ENCODE assay signal across 10 cellular contexts in genomic region chr2:9914384-9915065, GRCh38. TPM values are rescaled to one million over a fixed set of nuclear protein-coding genes. Genes with fewer than 3 reads are reported as not detected.
DNase-seq lines count a peak whose midpoint lies in the region; ATAC-seq and TF ChIP-seq lines count a peak whose summit lies in the region.
"Had no signal": no experiment of that assay in that cellular context is flagged by ENCODE, and none has a peak within 500 bp of the region (broad histone marks: within the 10 kb centered on the region; RNA-seq: fewer than 3 reads in every experiment).

No MANE protein-coding gene starts in this region.

- no peaks in the 10 kb centered on the region for H3K9me3 Mint-ChIP-seq in stimulated activated memory B cell treated with anti-CD40 and anti-IgM and Interleukin-4, amounts not matched to agents 10 μg/mL and 1 μg/mL and 100 μg/mL, for 72 hours

- peaks cover 49% of the 10 kb centered on the region for H3K36me3 Mint-ChIP-seq in stimulated activated memory B cell treated with anti-CD40 and anti-IgM and Interleukin-4, amounts not matched to agents 10 μg/mL and 1 μg/mL and 100 μg/mL, for 72 hours

- peak in 2 of 3 experiments; percentile 9 to 20 for DNase-seq in activated CD8-positive, alpha-beta memory T cell treated with anti-CD3 and anti-CD28 coated beads for 48 hours (ENCODE audit: low read depth in 2 of 3, low spot score in 2 of 3)
- no peak for DNase-seq in activated CD8-positive, alpha-beta memory T cell treated with anti-CD3 and anti-CD28 coated beads, Interleukin-2, amount 50 U/mL, for 4 hours
- DNase-seq in RPMI7951 (ENCODE audit: low read depth) (peak; percentile 88), esophagus squamous epithelium (lab: John Stamatoyannopoulos, UW) (no peak), heart right ventricle (no peak), retina (no peak)

- peaks cover 0 to 11% (median 3%) of the 10 kb centered on the region in 3 donors for H3K4me1 ChIP-seq in esophagus squamous epithelium
- H3K4me1 ChIP-seq in heart right ventricle: peaks cover 0 to 10% (median 5%) of the 10 kb centered on the region in 9 donors

- peaks cover 7% of the 10 kb centered on the region for H3K4me1 Mint-ChIP-seq in stimulated activated memory B cell treated with anti-CD40 and anti-IgM and Interleukin-4, amounts not matched to agents 10 μg/mL and 1 μg/mL and 100 μg/mL, for 72 hours
- H3K4me1 Mint-ChIP-seq: B cell had no signal

- H3K27me3 ChIP-seq in esophagus squamous epithelium (no peaks in the 10 kb centered on the region), heart right ventricle (no peaks in the 10 kb centered on the region)

- H3K4me3 ChIP-seq in esophagus squamous epithelium (no peak overlapping the region), heart right ventricle (no peak overlapping the region)
- H3K4me3 ChIP-seq: thoracic aorta had no signal

- H3K27ac ChIP-seq in esophagus squamous epithelium (peak overlapping the region in 3 of 4 donors; percentile 32 to 64 (median 50)), heart right ventricle (no peak overlapping the region)
- H3K27ac ChIP-seq: thoracic aorta had no signal

- no peak for TF ChIP-seq POLR2A in esophagus squamous epithelium (IDR thresholded peaks at IDR 0.05)

- H3K27me3 Mint-ChIP-seq in stimulated activated memory B cell treated with anti-CD40 and anti-IgM and Interleukin-4, amounts not matched to agents 10 μg/mL and 1 μg/mL and 100 μg/mL, for 72 hours: no peaks in the 10 kb centered on the region
- H3K27me3 Mint-ChIP-seq: B cell had no signal

- H3K36me3 ChIP-seq in esophagus squamous epithelium (peaks cover 0 to 73% (median 11%) of the 10 kb centered on the region in 3 donors), heart right ventricle (peaks cover 0 to 73% (median 12%) of the 10 kb centered on the region in 9 donors)
- H3K36me3 ChIP-seq: thoracic aorta had no signal

- TF ChIP-seq CTCF in esophagus squamous epithelium (IDR thresholded peaks at IDR 0.05) (peak in 4 of 6 experiments; percentile 13 to 71 (median 29)), heart right ventricle (IDR thresholded peaks at IDR 0.05) (no peak)

- H3K27ac Mint-ChIP-seq in stimulated activated memory B cell treated with anti-CD40 and anti-IgM and Interleukin-4, amounts not matched to agents 10 μg/mL and 1 μg/mL and 100 μg/mL, for 72 hours: no peak overlapping the region
- H3K27ac Mint-ChIP-seq: B cell had no signal

- ATAC-seq in HG02852 (IDR thresholded peaks at IDR 0.05; ENCODE audit: unreplicated experiment) (peak; percentile 100), heart right ventricle (no peak)
- peak; percentile 68 for ATAC-seq in stimulated activated memory B cell treated with anti-CD40 and anti-IgM and Interleukin-4, amounts not matched to agents 10 μg/mL and 1 μg/mL and 100 μg/mL, for 72 hours

- 38 to 55% methylated on average over 8 of the region's 9 CpGs for WGBS in esophagus squamous epithelium, 2 donors
- 91 to 94% methylated on average over 9 of the region's 9 CpGs for WGBS in heart right ventricle, 2 donors

- intact Hi-C loops in esophagus squamous epithelium (cut with DNase I) (no loop called here), heart right ventricle (cut with DNase I) (no loop called here)

- H3K4me3 Mint-ChIP-seq in stimulated activated memory B cell treated with anti-CD40 and anti-IgM and Interleukin-4, amounts not matched to agents 10 μg/mL and 1 μg/mL and 100 μg/mL, for 72 hours: no peak overlapping the region
- H3K4me3 Mint-ChIP-seq: B cell had no signal

- H3K9me3 ChIP-seq in esophagus squamous epithelium (no peaks in the 10 kb centered on the region), heart right ventricle (no peaks in the 10 kb centered on the region)
- H3K9me3 ChIP-seq: thoracic aorta had no signal

RNA-seq across cellular contexts. Expression of gene GRHL1, which starts 37.0 kb away (rescaled TPM):
- total RNA-seq in RPMI7951 (2014; rRNA removed; shearing (Covaris generic)): 0.36 and 0.68 TPM in 2 replicates
- 100 to 1,000 TPM in 3 of 4 donors, 10 to 100 TPM in 1; 76.3 to 192 (median 115) TPM for total RNA-seq in esophagus squamous epithelium
- 1 to 10 TPM in 5 of 10 donors, under 1 TPM in 5; 0.57 to 3.0 (median 1.2) TPM for total RNA-seq in heart right ventricle
- under 1 TPM; 0.29 to 0.80 TPM for polyA plus RNA-seq in heart right ventricle

Comparison
In these comparisons a context has a peak if more than half of its experiments do, and no peak if none do; other contexts are left out.
1. DNase-seq: peak in activated CD8-positive, alpha-beta memory T cell treated with anti-CD3 and anti-CD28 coated beads for 48 hours (2 of 3) and RPMI7951 (single experiment); none in activated CD8-positive, alpha-beta memory T cell treated with anti-CD3 and anti-CD28 coated beads, Interleukin-2, amount 50 U/mL, for 4 hours (single experiment), esophagus squamous epithelium (single experiment), heart right ventricle (0 of 2) and retina (single experiment).
2. ATAC-seq: peak in HG02852 (single experiment) and stimulated activated memory B cell treated with anti-CD40 and anti-IgM and Interleukin-4, amounts not matched to agents 10 μg/mL and 1 μg/mL and 100 μg/mL, for 72 hours (single experiment); none in heart right ventricle (0 of 8).
3. H3K27ac ChIP-seq: peak in esophagus squamous epithelium (3 of 4); none in heart right ventricle (0 of 10).
4. CTCF ChIP-seq: peak in esophagus squamous epithelium (4 of 6); none in heart right ventricle (0 of 9).
5. RNA of gene GRHL1, which starts 37.0 kb away (total RNA-seq): 76.3 to 192 TPM in esophagus squamous epithelium; 0.57 to 3.0 TPM in heart right ventricle and 0.36 to 0.68 TPM in RPMI7951; every median in the first group is over 10 times any median in the second.